ENCODE assay signal across 1 cellular context in the genomic region with DNA sequence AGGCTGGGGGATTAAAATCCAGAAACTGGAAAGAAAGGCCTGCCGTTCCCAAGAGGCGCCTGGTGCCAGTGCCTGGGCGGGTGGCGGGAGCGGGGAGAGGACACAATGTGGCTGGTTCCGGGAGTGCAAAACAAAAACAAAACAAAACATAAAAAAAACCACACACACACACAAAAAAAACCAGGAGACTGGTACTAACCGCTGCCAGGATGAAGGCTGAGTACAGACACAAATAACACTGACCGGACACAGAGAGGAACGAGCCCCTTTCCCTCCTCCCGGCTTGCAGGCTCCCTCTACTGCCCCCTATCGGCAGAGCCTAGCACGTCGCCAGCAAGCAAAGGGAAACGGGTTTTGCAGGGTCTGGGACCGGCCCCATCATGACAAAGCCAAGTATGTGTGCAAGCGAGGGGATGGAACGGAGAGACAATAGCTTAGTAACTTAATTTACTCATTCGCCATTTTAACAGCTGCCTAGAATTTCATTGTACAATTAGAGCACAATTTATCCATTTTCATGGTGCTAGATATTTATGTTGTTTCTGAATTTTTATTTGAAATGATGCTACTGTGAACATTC.
TF ChIP-seq lines count a peak whose summit lies in the region.

No MANE protein-coding gene starts in this region.

TF ChIP-seq in HepG2, 621 proteins besides CTCF, POLR2A, EP300 and RAD21 (continued from another document):
- TF ChIP-seq ZNF607 (CRISPR knock-in tag; IDR thresholded peaks at IDR 0.05; ENCODE audit: borderline replicate concordance) (no peak), ZFY (CRISPR knock-in tag; IDR thresholded peaks at IDR 0.05) (peak; percentile 41; the same call in 1 of the 2 replicates), ZZZ3 (CRISPR knock-in tag; IDR thresholded peaks at IDR 0.05; ENCODE audit: borderline replicate concordance) (no peak), ZNF776 (CRISPR knock-in tag; IDR thresholded peaks at IDR 0.05) (no peak), ZNF3 (CRISPR knock-in tag; IDR thresholded peaks at IDR 0.05) (no peak), ZNF121 (CRISPR knock-in tag; IDR thresholded peaks at IDR 0.05) (no peak), SMARCC2 (IDR thresholded peaks at IDR 0.05) (no peak), ZNF761 (CRISPR knock-in tag; conservative IDR thresholded peaks at IDR 0.05) (no peak), ZNF251 (CRISPR knock-in tag; IDR thresholded peaks at IDR 0.05) (no peak), ZNF713 (CRISPR knock-in tag; IDR thresholded peaks at IDR 0.05) (no peak), ZNF720 (CRISPR knock-in tag; IDR thresholded peaks at IDR 0.05) (no peak), RBFOX2 (IDR thresholded peaks at IDR 0.05; ENCODE audit: low read depth, low read length) (no peak), NCOR1 (IDR thresholded peaks at IDR 0.05; ENCODE audit: borderline replicate concordance, low read length) (no peak), HDAC2 (CRISPR knock-in tag; IDR thresholded peaks at IDR 0.05) (peak; percentile 30; the same call in 1 of the 2 replicates), HHEX (CRISPR knock-in tag; IDR thresholded peaks at IDR 0.05) (no peak), KDM2A (CRISPR knock-in tag; IDR thresholded peaks at IDR 0.05; ENCODE audit: borderline replicate concordance, low read depth) (peak; percentile 67; the same call in 1 of the 2 replicates), ZBTB21 (CRISPR knock-in tag; IDR thresholded peaks at IDR 0.05) (no peak), ZSCAN29 (CRISPR knock-in tag; conservative IDR thresholded peaks at IDR 0.05) (no peak), ZNF326 (CRISPR knock-in tag; IDR thresholded peaks at IDR 0.05; ENCODE audit: borderline replicate concordance) (no peak), ZKSCAN8 (CRISPR knock-in tag; IDR thresholded peaks at IDR 0.05; ENCODE audit: borderline replicate concordance) (no peak), ZNF598 (CRISPR knock-in tag; IDR thresholded peaks at IDR 0.05; ENCODE audit: borderline replicate concordance) (no peak), ZFP36L1 (CRISPR knock-in tag; IDR thresholded peaks at IDR 0.05) (no peak), ZNF75D (CRISPR knock-in tag; IDR thresholded peaks at IDR 0.05; ENCODE audit: borderline replicate concordance) (no peak)
- TF ChIP-seq, protein P1, sequence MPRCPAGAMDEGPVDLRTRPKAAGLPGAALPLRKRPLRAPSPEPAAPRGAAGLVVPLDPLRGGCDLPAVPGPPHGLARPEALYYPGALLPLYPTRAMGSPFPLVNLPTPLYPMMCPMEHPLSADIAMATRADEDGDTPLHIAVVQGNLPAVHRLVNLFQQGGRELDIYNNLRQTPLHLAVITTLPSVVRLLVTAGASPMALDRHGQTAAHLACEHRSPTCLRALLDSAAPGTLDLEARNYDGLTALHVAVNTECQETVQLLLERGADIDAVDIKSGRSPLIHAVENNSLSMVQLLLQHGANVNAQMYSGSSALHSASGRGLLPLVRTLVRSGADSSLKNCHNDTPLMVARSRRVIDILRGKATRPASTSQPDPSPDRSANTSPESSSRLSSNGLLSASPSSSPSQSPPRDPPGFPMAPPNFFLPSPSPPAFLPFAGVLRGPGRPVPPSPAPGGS (CRISPR knock-in tag; IDR thresholded peaks at IDR 0.05): no peak
- TF ChIP-seq, protein P2, sequence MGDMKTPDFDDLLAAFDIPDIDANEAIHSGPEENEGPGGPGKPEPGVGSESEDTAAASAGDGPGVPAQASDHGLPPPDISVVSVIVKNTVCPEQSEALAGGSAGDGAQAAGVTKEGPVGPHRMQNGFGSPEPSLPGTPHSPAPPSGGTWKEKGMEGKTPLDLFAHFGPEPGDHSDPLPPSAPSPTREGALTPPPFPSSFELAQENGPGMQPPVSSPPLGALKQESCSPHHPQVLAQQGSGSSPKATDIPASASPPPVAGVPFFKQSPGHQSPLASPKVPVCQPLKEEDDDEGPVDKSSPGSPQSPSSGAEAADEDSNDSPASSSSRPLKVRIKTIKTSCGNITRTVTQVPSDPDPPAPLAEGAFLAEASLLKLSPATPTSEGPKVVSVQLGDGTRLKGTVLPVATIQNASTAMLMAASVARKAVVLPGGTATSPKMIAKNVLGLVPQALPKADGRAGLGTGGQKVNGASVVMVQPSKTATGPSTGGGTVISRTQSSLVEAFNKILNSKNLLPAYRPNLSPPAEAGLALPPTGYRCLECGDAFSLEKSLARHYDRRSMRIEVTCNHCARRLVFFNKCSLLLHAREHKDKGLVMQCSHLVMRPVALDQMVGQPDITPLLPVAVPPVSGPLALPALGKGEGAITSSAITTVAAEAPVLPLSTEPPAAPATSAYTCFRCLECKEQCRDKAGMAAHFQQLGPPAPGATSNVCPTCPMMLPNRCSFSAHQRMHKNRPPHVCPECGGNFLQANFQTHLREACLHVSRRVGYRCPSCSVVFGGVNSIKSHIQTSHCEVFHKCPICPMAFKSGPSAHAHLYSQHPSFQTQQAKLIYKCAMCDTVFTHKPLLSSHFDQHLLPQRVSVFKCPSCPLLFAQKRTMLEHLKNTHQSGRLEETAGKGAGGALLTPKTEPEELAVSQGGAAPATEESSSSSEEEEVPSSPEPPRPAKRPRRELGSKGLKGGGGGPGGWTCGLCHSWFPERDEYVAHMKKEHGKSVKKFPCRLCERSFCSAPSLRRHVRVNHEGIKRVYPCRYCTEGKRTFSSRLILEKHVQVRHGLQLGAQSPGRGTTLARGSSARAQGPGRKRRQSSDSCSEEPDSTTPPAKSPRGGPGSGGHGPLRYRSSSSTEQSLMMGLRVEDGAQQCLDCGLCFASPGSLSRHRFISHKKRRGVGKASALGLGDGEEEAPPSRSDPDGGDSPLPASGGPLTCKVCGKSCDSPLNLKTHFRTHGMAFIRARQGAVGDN (CRISPR knock-in tag; IDR thresholded peaks at IDR 0.05): peak; percentile 38
- TF ChIP-seq, protein P3, sequence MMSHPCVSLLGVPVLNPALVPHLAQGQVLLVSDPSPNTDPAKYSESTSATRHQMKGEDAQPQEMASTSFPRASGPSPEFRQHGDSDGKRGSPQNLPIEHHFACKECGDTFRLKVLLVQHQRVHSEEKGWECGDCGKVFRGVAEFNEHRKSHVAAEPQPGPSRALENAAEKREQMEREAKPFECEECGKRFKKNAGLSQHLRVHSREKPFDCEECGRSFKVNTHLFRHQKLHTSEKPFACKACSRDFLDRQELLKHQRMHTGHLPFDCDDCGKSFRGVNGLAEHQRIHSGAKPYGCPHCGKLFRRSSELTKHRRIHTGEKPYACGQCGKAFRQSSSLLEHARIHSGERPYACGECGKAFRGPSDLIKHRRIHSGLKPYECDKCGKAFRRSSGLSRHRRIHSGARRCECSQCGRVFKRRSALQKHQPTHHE (CRISPR knock-in tag; IDR thresholded peaks at IDR 0.05; ENCODE audit: borderline replicate concordance): no peak
- TF ChIP-seq, protein P4, sequence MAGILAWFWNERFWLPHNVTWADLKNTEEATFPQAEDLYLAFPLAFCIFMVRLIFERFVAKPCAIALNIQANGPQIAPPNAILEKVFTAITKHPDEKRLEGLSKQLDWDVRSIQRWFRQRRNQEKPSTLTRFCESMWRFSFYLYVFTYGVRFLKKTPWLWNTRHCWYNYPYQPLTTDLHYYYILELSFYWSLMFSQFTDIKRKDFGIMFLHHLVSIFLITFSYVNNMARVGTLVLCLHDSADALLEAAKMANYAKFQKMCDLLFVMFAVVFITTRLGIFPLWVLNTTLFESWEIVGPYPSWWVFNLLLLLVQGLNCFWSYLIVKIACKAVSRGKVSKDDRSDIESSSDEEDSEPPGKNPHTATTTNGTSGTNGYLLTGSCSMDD (CRISPR knock-in tag; IDR thresholded peaks at IDR 0.05): no peak
- TF ChIP-seq, protein P5, sequence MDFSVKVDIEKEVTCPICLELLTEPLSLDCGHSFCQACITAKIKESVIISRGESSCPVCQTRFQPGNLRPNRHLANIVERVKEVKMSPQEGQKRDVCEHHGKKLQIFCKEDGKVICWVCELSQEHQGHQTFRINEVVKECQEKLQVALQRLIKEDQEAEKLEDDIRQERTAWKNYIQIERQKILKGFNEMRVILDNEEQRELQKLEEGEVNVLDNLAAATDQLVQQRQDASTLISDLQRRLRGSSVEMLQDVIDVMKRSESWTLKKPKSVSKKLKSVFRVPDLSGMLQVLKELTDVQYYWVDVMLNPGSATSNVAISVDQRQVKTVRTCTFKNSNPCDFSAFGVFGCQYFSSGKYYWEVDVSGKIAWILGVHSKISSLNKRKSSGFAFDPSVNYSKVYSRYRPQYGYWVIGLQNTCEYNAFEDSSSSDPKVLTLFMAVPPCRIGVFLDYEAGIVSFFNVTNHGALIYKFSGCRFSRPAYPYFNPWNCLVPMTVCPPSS (IDR thresholded peaks at IDR 0.05): no peak
- TF ChIP-seq, protein P6, sequence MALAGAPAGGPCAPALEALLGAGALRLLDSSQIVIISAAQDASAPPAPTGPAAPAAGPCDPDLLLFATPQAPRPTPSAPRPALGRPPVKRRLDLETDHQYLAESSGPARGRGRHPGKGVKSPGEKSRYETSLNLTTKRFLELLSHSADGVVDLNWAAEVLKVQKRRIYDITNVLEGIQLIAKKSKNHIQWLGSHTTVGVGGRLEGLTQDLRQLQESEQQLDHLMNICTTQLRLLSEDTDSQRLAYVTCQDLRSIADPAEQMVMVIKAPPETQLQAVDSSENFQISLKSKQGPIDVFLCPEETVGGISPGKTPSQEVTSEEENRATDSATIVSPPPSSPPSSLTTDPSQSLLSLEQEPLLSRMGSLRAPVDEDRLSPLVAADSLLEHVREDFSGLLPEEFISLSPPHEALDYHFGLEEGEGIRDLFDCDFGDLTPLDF (CRISPR knock-in tag; IDR thresholded peaks at IDR 0.05): no peak
- TF ChIP-seq, protein P7, sequence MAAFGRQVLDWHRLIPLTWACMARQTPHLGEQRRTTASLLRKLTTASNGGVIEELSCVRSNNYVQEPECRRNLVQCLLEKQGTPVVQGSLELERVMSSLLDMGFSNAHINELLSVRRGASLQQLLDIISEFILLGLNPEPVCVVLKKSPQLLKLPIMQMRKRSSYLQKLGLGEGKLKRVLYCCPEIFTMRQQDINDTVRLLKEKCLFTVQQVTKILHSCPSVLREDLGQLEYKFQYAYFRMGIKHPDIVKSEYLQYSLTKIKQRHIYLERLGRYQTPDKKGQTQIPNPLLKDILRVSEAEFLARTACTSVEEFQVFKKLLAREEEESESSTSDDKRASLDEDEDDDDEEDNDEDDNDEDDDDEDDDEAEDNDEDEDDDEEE (CRISPR knock-in tag; IDR thresholded peaks at IDR 0.05): no peak
